In the genomic region with DNA sequence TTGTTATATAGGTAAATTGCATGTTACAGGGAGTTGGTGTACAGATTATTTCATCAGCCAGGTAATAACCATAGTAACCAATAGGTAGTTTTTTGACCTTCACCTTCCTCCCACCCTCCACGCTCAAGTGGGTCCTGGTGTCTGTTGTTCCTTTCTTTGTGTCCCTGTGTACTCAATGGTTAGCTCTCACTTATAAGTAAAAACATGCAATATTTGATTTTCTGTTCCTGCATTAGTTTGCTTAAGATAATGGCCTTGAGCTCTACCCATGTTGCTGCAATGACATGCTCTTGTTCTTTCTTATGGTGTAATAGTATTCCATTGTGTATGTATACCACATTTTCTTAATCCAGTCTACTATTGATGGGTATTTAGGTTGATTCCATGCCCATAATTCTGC, we compare ENCODE assay signal across 9 cellular contexts.
"Had no signal": no experiment of that assay in that cellular context is flagged by ENCODE, and none has a peak within 500 bp of the region (broad histone marks: within the 10 kb centered on the region; RNA-seq: fewer than 3 reads in every experiment).

No MANE protein-coding gene starts in this region.

- H3K4me3 ChIP-seq: GM23248, HAP-1, K562 had no signal

- H3K4me3 Mint-ChIP-seq: HFFc6 had no signal

- H3K9ac ChIP-seq: GM23248 had no signal

- H3K27ac Mint-ChIP-seq: HFFc6 had no signal

- ATAC-seq: HCT116, K562 had no signal

- H3K4me1 ChIP-seq: HAP-1 had no signal

- H2AFZ ChIP-seq: GM23248 had no signal

- FAIRE-seq: K562 had no signal

- DNase-seq: GM23248, GOT3, H7, KG1 had no signal

- H3K27ac ChIP-seq: GM23248, HL-60 had no signal

- H3K36me3 ChIP-seq: HAP-1 had no signal
